ENCODE assay signal across 8 cellular contexts in the genomic region with DNA sequence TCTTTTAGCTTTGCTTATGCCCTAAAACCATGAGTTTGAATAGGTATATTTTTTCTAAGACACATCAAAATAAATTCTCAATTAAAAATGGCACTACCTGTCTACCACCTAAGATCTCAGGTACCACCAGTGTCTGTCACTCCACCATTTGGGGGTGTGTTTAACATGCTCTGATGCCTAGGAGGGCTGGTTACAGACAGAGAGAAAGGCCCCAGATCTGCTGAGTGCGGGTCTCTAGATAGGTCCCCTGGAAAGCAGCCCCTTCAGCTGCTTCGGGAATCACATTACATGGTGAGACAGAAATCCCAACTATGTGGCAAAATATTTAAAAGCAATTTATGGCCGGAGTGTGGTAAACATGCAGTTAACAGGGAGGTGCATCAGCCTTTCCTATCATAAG. TPM values are rescaled to one million over a fixed set of nuclear protein-coding genes. Genes with fewer than 3 reads are reported as not detected.
A peak's percentile ranks its signal among the peaks of the same experiment; 100 is the strongest.
DNase-seq lines count a peak whose midpoint lies in the region; ATAC-seq, FAIRE-seq and TF ChIP-seq lines count a peak whose summit lies in the region.

No MANE protein-coding gene starts in this region.

- peaks cover 23% of the 10 kb centered on the region for H3K4me1 Mint-ChIP-seq in activated T-helper 2 cell treated with anti-CD3 and anti-CD28 coated beads, Interferon-gamma antibody, Interleukin-2, Interleukin-4, amounts not matched to agents 10 μg/mL and 5 μg/mL and 100 μg/mL, durations not matched to agents 14 hours and 24 hours and 36 hours (ENCODE audit: low read depth)

- WGBS in heart right ventricle, 2 donors = 57 to 67% methylated on average over 3 of the region's 3 CpGs
- 73% methylated on average over 3 of the region's 3 CpGs for WGBS in suprapubic skin

- ATAC-seq in heart right ventricle (no peak), Right ventricle myocardium inferior (no peak), HG02970 (IDR thresholded peaks at IDR 0.05; ENCODE audit: low FRiP score, unreplicated experiment) (no peak)

- H3K9me3 Mint-ChIP-seq in activated T-helper 2 cell treated with anti-CD3 and anti-CD28 coated beads, Interferon-gamma antibody, Interleukin-2, Interleukin-4, amounts not matched to agents 10 μg/mL and 5 μg/mL and 100 μg/mL, durations not matched to agents 14 hours and 24 hours and 36 hours = peaks cover 6% of the 10 kb centered on the region

- TF ChIP-seq POLR2A in suprapubic skin (IDR thresholded peaks at IDR 0.05) = no peak

- H3K36me3 Mint-ChIP-seq in activated T-helper 2 cell treated with anti-CD3 and anti-CD28 coated beads, Interferon-gamma antibody, Interleukin-2, Interleukin-4, amounts not matched to agents 10 μg/mL and 5 μg/mL and 100 μg/mL, durations not matched to agents 14 hours and 24 hours and 36 hours (ENCODE audit: low read depth) = no peaks in the 10 kb centered on the region

- intact Hi-C loops in heart right ventricle (cut with DNase I) (no loop called here), Right ventricle myocardium inferior (cut with DNase I) (no loop called here), kidney (cut with DNase I) (no loop called here)
- intact Hi-C loops in activated T-helper 2 cell treated with anti-CD3 and anti-CD28 coated beads, Interferon-gamma antibody, Interleukin-2, Interleukin-4, amounts not matched to agents 10 μg/mL and 5 μg/mL and 100 μg/mL, durations not matched to agents 14 hours and 24 hours and 36 hours (cut with micrococcal nuclease) = no loop called here

- DNase-seq in heart right ventricle (no peak), Right ventricle myocardium inferior (ENCODE audit: missing footprints) (no peak), kidney (no peak), suprapubic skin (ENCODE audit: low spot score in 2 of 2) (no peak), kidney tubule cell (ENCODE audit: low spot score) (no peak), occipital lobe (lab: John Stamatoyannopoulos, UW) (no peak)
- no peak for DNase-seq in activated T-helper 2 cell treated with anti-CD3 and anti-CD28 coated beads, Interferon-gamma antibody, Interleukin-2, Interleukin-4, amounts not matched to agents 10 μg/mL and 5 μg/mL and 100 μg/mL, durations not matched to agents 14 hours and 24 hours and 36 hours (ENCODE audit: low spot score)

- H3K9ac ChIP-seq in kidney (ENCODE audit: low read length in 2 of 2) = peak overlapping the region in 1 of 2 donors; percentile 42

- no peak overlapping the region for H3K27ac Mint-ChIP-seq in activated T-helper 2 cell treated with anti-CD3 and anti-CD28 coated beads, Interferon-gamma antibody, Interleukin-2, Interleukin-4, amounts not matched to agents 10 μg/mL and 5 μg/mL and 100 μg/mL, durations not matched to agents 14 hours and 24 hours and 36 hours

- H3K27me3 ChIP-seq in heart right ventricle (peaks cover 0 to 13% (median 0%) of the 10 kb centered on the region in 7 donors), suprapubic skin (peaks cover 7% of the 10 kb centered on the region)

- TF ChIP-seq EP300 in suprapubic skin (IDR thresholded peaks at IDR 0.05) = no peak

- FAIRE-seq in kidney (lab: Jason Lieb, UNC) = no peak

- TF ChIP-seq CTCF in heart right ventricle (IDR thresholded peaks at IDR 0.05) = no peak
- TF ChIP-seq CTCF in kidney (IDR thresholded peaks at IDR 0.05; ENCODE audit: borderline replicate concordance, extremely low read depth, insufficient read depth) = no peak
- TF ChIP-seq CTCF in suprapubic skin (IDR thresholded peaks at IDR 0.05) = no peak

- H3K36me3 ChIP-seq in heart right ventricle (peaks cover 0 to 18% (median 0%) of the 10 kb centered on the region in 9 donors), kidney (ENCODE audit: control insufficient read depth in 1 of 2, insufficient read depth in 2 of 2, low read length in 2 of 2) (no peaks in the 10 kb centered on the region), suprapubic skin (peaks cover 8% of the 10 kb centered on the region)

- no peak overlapping the region for H3K27ac ChIP-seq in heart right ventricle
- no peak overlapping the region for H3K27ac ChIP-seq in kidney (ENCODE audit: low read depth in 2 of 2, low read length in 2 of 2)
- H3K27ac ChIP-seq in suprapubic skin = no peak overlapping the region

- peak overlapping the region; percentile 93 for H3K4me3 Mint-ChIP-seq in activated T-helper 2 cell treated with anti-CD3 and anti-CD28 coated beads, Interferon-gamma antibody, Interleukin-2, Interleukin-4, amounts not matched to agents 10 μg/mL and 5 μg/mL and 100 μg/mL, durations not matched to agents 14 hours and 24 hours and 36 hours (ENCODE audit: low read depth)

- peaks cover 0 to 22% (median 0%) of the 10 kb centered on the region in 11 donors for H3K9me3 ChIP-seq in heart right ventricle
- peaks cover 0 to 7% of the 10 kb centered on the region in 2 donors for H3K9me3 ChIP-seq in kidney (ENCODE audit: control insufficient read depth in 1 of 2, low read length in 2 of 2)
- peaks cover 3% of the 10 kb centered on the region for H3K9me3 ChIP-seq in suprapubic skin

- H3K4me1 ChIP-seq in heart right ventricle = peaks cover 5 to 26% (median 16%) of the 10 kb centered on the region in 9 donors
- H3K4me1 ChIP-seq in kidney (ENCODE audit: control insufficient read depth in 1 of 2, insufficient read depth in 1 of 2, low read depth in 1 of 2, low read length in 2 of 2) = peaks cover 0 to 9% of the 10 kb centered on the region in 2 donors
- H3K4me1 ChIP-seq in suprapubic skin = peaks cover 23% of the 10 kb centered on the region

- H3K27me3 Mint-ChIP-seq in activated T-helper 2 cell treated with anti-CD3 and anti-CD28 coated beads, Interferon-gamma antibody, Interleukin-2, Interleukin-4, amounts not matched to agents 10 μg/mL and 5 μg/mL and 100 μg/mL, durations not matched to agents 14 hours and 24 hours and 36 hours (ENCODE audit: low read depth) = no peaks in the 10 kb centered on the region

- H3K4me3 ChIP-seq in heart right ventricle = peak overlapping the region in 6 of 10 donors; percentile 71 to 92 (median 81)
- peak overlapping the region; percentile 81 to 95 for H3K4me3 ChIP-seq in kidney (ENCODE audit: low read length in 2 of 2)
- peak overlapping the region; percentile 95 for H3K4me3 ChIP-seq in suprapubic skin

RNA-seq across cellular contexts. Expression of a gene that starts 0.7 kb away (rescaled TPM):
- total RNA-seq in heart right ventricle (10 to 100 TPM; 19.2 to 27.9 (median 22.7) TPM), Right ventricle myocardium inferior (21.7 TPM), kidney (36.8 TPM), suprapubic skin (10 to 100 TPM; 39.5 to 65.5 (median 45.4) TPM), occipital lobe (15.9 TPM)
- polyA plus RNA-seq in heart right ventricle (10 to 100 TPM; 27.1 to 43.7 TPM), kidney (ENCODE audit: insufficient read depth, low read depth, low replicate concordance) (41.9 TPM)
- 30.9 and 34.8 TPM in 2 replicates for total RNA-seq in activated T-helper 2 cell treated with anti-CD3 and anti-CD28 coated beads, Interferon-gamma antibody, Interleukin-2, Interleukin-4, amounts not matched to agents 10 μg/mL and 5 μg/mL and 100 μg/mL, durations not matched to agents 14 hours and 24 hours and 36 hours
